Comparison of ENCODE assay signal across 13 cellular contexts in genomic region chr4:80078361-80079092, GRCh38.
"Had no signal": no experiment of that assay in that cellular context is flagged by ENCODE, and none has a peak within 500 bp of the region (broad histone marks: within the 10 kb centered on the region; RNA-seq: fewer than 3 reads in every experiment).

No MANE protein-coding gene starts in this region.

- H3K27me3 ChIP-seq: right atrium auricular region, tibial artery, vagina had no signal

- H3K27ac Mint-ChIP-seq: activated naive CD8-positive, alpha-beta T cell treated with anti-CD3 and anti-CD28 coated beads, Interleukin-2, amount 10 ng/mL, durations not matched to agents 7 days and 5 days; mesothelial cell of epicardium had no signal

- H3K36me3 ChIP-seq: right atrium auricular region, tibial artery, vagina had no signal

- H3K9me3 ChIP-seq: right atrium auricular region, tibial artery, vagina had no signal

- H3K36me3 Mint-ChIP-seq: mesothelial cell of epicardium had no signal

- H3K4me3 Mint-ChIP-seq: activated CD4-positive, alpha-beta T cell treated with anti-CD3 and anti-CD28 coated beads for 36 hours; activated naive CD8-positive, alpha-beta T cell treated with anti-CD3 and anti-CD28 coated beads, Interleukin-2, amount 10 ng/mL, durations not matched to agents 7 days and 5 days; mesothelial cell of epicardium had no signal

- H3K27ac ChIP-seq: right atrium auricular region, tibial artery, vagina, VCaP had no signal

- H3K4me3 ChIP-seq: skin epidermis, tibial artery, vagina had no signal

- DNase-seq: activated CD4-positive, alpha-beta T cell treated with anti-CD3 and anti-CD28 coated beads for 36 hours; activated CD8-positive, alpha-beta memory T cell treated with anti-CD3 and anti-CD28 coated beads for 24 hours; activated gamma-delta T cell; activated naive CD8-positive, alpha-beta T cell treated with anti-CD3 and anti-CD28 coated beads, Interleukin-2, amount 10 ng/mL, durations not matched to agents 7 days and 5 days; aorta; effector CD4-positive, alpha-beta T cell; T-helper 9 cell; tibial artery had no signal
